ENCODE assay signal across 13 cellular contexts in the genomic region with DNA sequence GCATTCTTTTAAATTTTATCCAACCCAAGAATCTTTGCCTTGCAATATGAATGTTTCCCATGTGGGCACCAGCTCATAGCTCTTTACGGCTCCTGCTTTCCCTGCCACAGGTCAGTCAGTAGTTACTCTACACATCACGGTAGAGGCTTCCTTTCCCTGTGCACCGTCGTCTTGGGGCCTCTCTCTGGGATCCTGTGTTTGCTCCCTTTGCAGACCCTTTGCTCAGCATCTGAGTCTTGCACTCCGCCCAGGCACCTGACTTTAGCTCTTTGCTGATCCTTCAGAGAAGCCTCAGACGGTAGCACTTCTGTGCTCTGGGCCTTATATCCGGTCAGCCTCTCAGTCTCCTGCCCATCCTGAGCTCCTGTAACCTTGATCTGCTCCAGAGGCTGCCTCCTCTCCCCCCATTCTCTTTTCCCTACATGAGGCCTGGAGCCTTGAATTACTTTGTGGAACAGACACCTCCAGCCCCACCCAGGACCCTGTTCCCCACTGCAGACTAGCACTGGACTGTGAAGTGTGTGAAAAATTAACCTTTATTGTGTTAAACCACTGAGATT.
DNase-seq lines count a peak whose midpoint lies in the region; TF ChIP-seq lines count a peak whose summit lies in the region.
"Had no signal": no experiment of that assay in that cellular context is flagged by ENCODE, and none has a peak within 500 bp of the region (broad histone marks: within the 10 kb centered on the region; RNA-seq: fewer than 3 reads in every experiment).

No MANE protein-coding gene starts in this region.

- DNase-seq in neural crest cell (ENCODE audit: low read depth, low spot score) = no peak
- DNase-seq in progenitor cell of endocrine pancreas (ENCODE audit: low spot score, unreplicated experiment) = no peak
- no peak for DNase-seq in NCI-H2196 treated with DMSO at 0.1 percent for 48 hours (lab: John Stamatoyannopoulos, UW; ENCODE audit: unreplicated experiment)
- no peak for DNase-seq in NCI-H2081 (lab: John Stamatoyannopoulos, UW)
- DNase-seq in 8988T = no peak
- DNase-seq: AML-193; Caco-2; Calu3; CD4-positive, alpha-beta T cell; CD8-positive, alpha-beta T cell; DMS79 treated with DMSO at 0.1 percent for 48 hours; GF-D8 had no signal

- H3K27ac Mint-ChIP-seq in neural crest cell (ENCODE audit: unreplicated experiment) = peak overlapping the region; percentile 43
- H3K27ac Mint-ChIP-seq in progenitor cell of endocrine pancreas = peak overlapping the region; percentile 39
- H3K27ac Mint-ChIP-seq: B cell; CD4-positive, alpha-beta T cell; CD8-positive, alpha-beta T cell had no signal

- TF ChIP-seq CTCF in neural crest cell (conservative IDR thresholded peaks at IDR 0.05) = no peak
- no peak for TF ChIP-seq CTCF in progenitor cell of endocrine pancreas (IDR thresholded peaks at IDR 0.05; ENCODE audit: unreplicated experiment)

- H3K4me3 Mint-ChIP-seq in neural crest cell = no peak overlapping the region
- H3K4me3 Mint-ChIP-seq in progenitor cell of endocrine pancreas (ENCODE audit: low read depth) = no peak overlapping the region
- H3K4me3 Mint-ChIP-seq: B cell; CD4-positive, alpha-beta T cell; CD8-positive, alpha-beta T cell had no signal

- no peaks in the 10 kb centered on the region for H3K4me1 Mint-ChIP-seq in neural crest cell
- H3K4me1 Mint-ChIP-seq in progenitor cell of endocrine pancreas (ENCODE audit: low read depth) = no peaks in the 10 kb centered on the region
- H3K4me1 Mint-ChIP-seq: B cell had no signal

- H3K9me3 Mint-ChIP-seq in neural crest cell (no peaks in the 10 kb centered on the region), progenitor cell of endocrine pancreas (ENCODE audit: low read depth) (peaks cover 3% of the 10 kb centered on the region)
- H3K9me3 Mint-ChIP-seq: CD4-positive, alpha-beta T cell had no signal

- H3K36me3 Mint-ChIP-seq in neural crest cell (ENCODE audit: low read depth) (no peaks in the 10 kb centered on the region), progenitor cell of endocrine pancreas (ENCODE audit: insufficient read depth) (no peaks in the 10 kb centered on the region)
- H3K36me3 Mint-ChIP-seq: CD8-positive, alpha-beta T cell had no signal

- H3K27me3 Mint-ChIP-seq in neural crest cell (ENCODE audit: low read depth) (peaks cover 19% of the 10 kb centered on the region), progenitor cell of endocrine pancreas (peaks cover 9% of the 10 kb centered on the region)
